ENCODE assay signal across 8 cellular contexts in the genomic region with DNA sequence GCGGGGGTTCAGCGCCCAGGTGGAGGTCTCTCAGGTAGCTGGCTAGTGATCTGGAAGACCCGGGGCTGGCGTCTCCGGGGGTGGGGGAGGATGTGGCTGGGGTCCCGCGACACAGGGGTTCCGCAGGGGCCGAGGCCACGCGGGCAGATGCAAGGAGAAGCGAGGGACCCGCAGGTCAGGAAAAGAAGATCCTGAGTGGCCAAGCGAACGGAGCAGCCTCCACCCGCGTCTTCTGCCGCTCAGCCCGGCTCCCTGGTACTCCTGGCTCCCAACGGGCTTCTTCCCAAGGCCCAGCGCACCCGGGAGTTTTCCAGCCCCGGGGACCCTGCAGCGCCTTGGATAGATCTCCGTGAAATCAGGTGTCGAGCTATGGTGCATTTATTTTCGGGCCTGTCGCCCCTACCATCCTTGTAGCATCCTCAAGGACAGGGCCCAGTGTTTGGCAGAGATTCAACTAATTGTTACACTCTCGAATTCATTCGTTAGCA. TPM values are rescaled to one million over a fixed set of nuclear protein-coding genes. Genes with fewer than 3 reads are reported as not detected.
A peak's percentile ranks its signal among the peaks of the same experiment; 100 is the strongest.
DNase-seq lines count a peak whose midpoint lies in the region; ATAC-seq lines count a peak whose summit lies in the region.

No MANE protein-coding gene starts in this region.

- H3K36me3 ChIP-seq in CD8-positive, alpha-beta memory T cell (ENCODE audit: insufficient read depth, low read length), result no peaks in the 10 kb centered on the region
- no peaks in the 10 kb centered on the region for H3K36me3 ChIP-seq in HUES6 (ENCODE audit: control insufficient read depth, insufficient read depth, low read length)
- no peaks in the 10 kb centered on the region for H3K36me3 ChIP-seq in iPS-18a (ENCODE audit: control insufficient read depth, low read depth, low read length)
- H3K36me3 ChIP-seq in skeletal muscle tissue (ENCODE audit: control insufficient read depth in 3 of 3, insufficient read depth in 3 of 3, low read length in 3 of 3), result no peaks in the 10 kb centered on the region

- H3K9me3 Mint-ChIP-seq in CD8-positive, alpha-beta memory T cell, result no peaks in the 10 kb centered on the region
- no peaks in the 10 kb centered on the region for H3K9me3 Mint-ChIP-seq in activated T-helper 17 cell treated with anti-CD3 and anti-CD28 coated beads, Interleukin-2, amount 50 U/mL, for 72 hours

- H3K4me1 ChIP-seq in CD8-positive, alpha-beta memory T cell (ENCODE audit: insufficient read depth, low read length), result peaks cover 28% of the 10 kb centered on the region
- H3K4me1 ChIP-seq in HUES6 (ENCODE audit: control insufficient read depth, insufficient read depth, low read length) (peaks cover 33% of the 10 kb centered on the region), iPS-18a (ENCODE audit: control insufficient read depth, low read depth, low read length) (peaks cover 37% of the 10 kb centered on the region), skeletal muscle tissue (ENCODE audit: control insufficient read depth in 3 of 3, insufficient read depth in 3 of 3, low read length in 3 of 3) (peaks cover 16 to 27% (median 19%) of the 10 kb centered on the region in 3 donors)

- H3K9ac ChIP-seq in HUES6 (ENCODE audit: low read length), result peak overlapping the region; percentile 74
- H3K9ac ChIP-seq in iPS-18a (ENCODE audit: low read length), result peak overlapping the region; percentile 60
- peak overlapping the region in 2 of 3 donors; percentile 65 for H3K9ac ChIP-seq in skeletal muscle tissue (ENCODE audit: low read depth in 1 of 3, low read length in 3 of 3)

- H3K27ac ChIP-seq in CD8-positive, alpha-beta memory T cell (ENCODE audit: low read depth, low read length), result no peak overlapping the region
- H3K27ac ChIP-seq in HUES6 (ENCODE audit: low read depth, low read length) (0 out of 2 replicates have a peak overlapping the region, but pooled peaks have one; percentile 23), iPS-18a (ENCODE audit: low read length) (no peak overlapping the region), skeletal muscle tissue (ENCODE audit: low read depth, low read length) (no peak overlapping the region)

- H3K27me3 Mint-ChIP-seq in CD8-positive, alpha-beta memory T cell, result peaks cover 0 to 1% of the 10 kb centered on the region in 2 donors
- no peaks in the 10 kb centered on the region for H3K27me3 Mint-ChIP-seq in activated T-helper 17 cell treated with anti-CD3 and anti-CD28 coated beads, Interleukin-2, amount 50 U/mL, for 72 hours

- POLR2A ChIA-PET in CD8-positive, alpha-beta memory T cell (lab: Charles Lee), result interaction anchor here (1.0 to 2.9 kb wide), 2 partner anchors 38 to 74 kb away, joined by 3 to 40 read pairs; no protein-coding TSS in a partner anchor

- no peaks in the 10 kb centered on the region for H3K9me3 ChIP-seq in CD8-positive, alpha-beta memory T cell (ENCODE audit: low read length)
- H3K9me3 ChIP-seq in HUES6 (ENCODE audit: control insufficient read depth, insufficient read depth, low read depth, low read length) (no peaks in the 10 kb centered on the region), iPS-18a (ENCODE audit: control insufficient read depth, low read depth, low read length) (no peaks in the 10 kb centered on the region), skeletal muscle tissue (ENCODE audit: control insufficient read depth in 3 of 3, low read length in 3 of 3) (no peaks in the 10 kb centered on the region)

- H3K4me3 Mint-ChIP-seq in CD8-positive, alpha-beta memory T cell, result peak overlapping the region; percentile 75 to 96 (median 89)
- H3K4me3 Mint-ChIP-seq in activated T-helper 17 cell treated with anti-CD3 and anti-CD28 coated beads, Interleukin-2, amount 50 U/mL, for 72 hours, result peak overlapping the region; percentile 78

- peak overlapping the region in 7 of 8 donors; percentile 19 to 76 (median 57) for H3K27ac Mint-ChIP-seq in CD8-positive, alpha-beta memory T cell
- no peak overlapping the region for H3K27ac Mint-ChIP-seq in activated T-helper 17 cell treated with anti-CD3 and anti-CD28 coated beads, Interleukin-2, amount 50 U/mL, for 72 hours

- no peaks in the 10 kb centered on the region for H3K27me3 ChIP-seq in CD8-positive, alpha-beta memory T cell (ENCODE audit: insufficient read depth, low read length, poor library complexity, severe bottlenecking)
- H3K27me3 ChIP-seq in HUES6 (ENCODE audit: control insufficient read depth, insufficient read depth, low read length), result no peaks in the 10 kb centered on the region
- H3K27me3 ChIP-seq in iPS-18a (ENCODE audit: control insufficient read depth, insufficient read depth, low read length), result no peaks in the 10 kb centered on the region
- H3K27me3 ChIP-seq in skeletal muscle tissue (ENCODE audit: control insufficient read depth in 3 of 3, insufficient read depth in 3 of 3, low read length in 3 of 3), result no peaks in the 10 kb centered on the region

- peaks cover 0 to 8% (median 2%) of the 10 kb centered on the region in 3 donors for H3K36me3 Mint-ChIP-seq in CD8-positive, alpha-beta memory T cell
- no peaks in the 10 kb centered on the region for H3K36me3 Mint-ChIP-seq in activated T-helper 17 cell treated with anti-CD3 and anti-CD28 coated beads, Interleukin-2, amount 50 U/mL, for 72 hours (ENCODE audit: low read depth)

- peaks cover 41 to 47% (median 46%) of the 10 kb centered on the region in 3 donors for H3K4me1 Mint-ChIP-seq in CD8-positive, alpha-beta memory T cell
- peaks cover 26% of the 10 kb centered on the region for H3K4me1 Mint-ChIP-seq in activated T-helper 17 cell treated with anti-CD3 and anti-CD28 coated beads, Interleukin-2, amount 50 U/mL, for 72 hours

- CTCF ChIA-PET in CD8-positive, alpha-beta memory T cell (lab: Charles Lee), result interaction anchor here (2.2 kb wide), 1 partner anchor 74 kb away, joined by 9 read pairs; no protein-coding TSS in a partner anchor

- no peak for DNase-seq in CD8-positive, alpha-beta memory T cell
- DNase-seq in NK-92 treated with Interleukin-12 subunit alpha and Interleukin-12 subunit beta, amount 100 ng/mL, for 24 hours (lab: John Stamatoyannopoulos, UW), result no peak
- no peak for DNase-seq in epidermal melanocyte (ENCODE audit: insufficient read length, low spot score)

- H3K4me3 ChIP-seq in CD8-positive, alpha-beta memory T cell (ENCODE audit: low read length), result peak overlapping the region; percentile 53
- H3K4me3 ChIP-seq in HUES6 (ENCODE audit: low read depth, low read length) (peak overlapping the region; percentile 91), iPS-18a (ENCODE audit: low read length) (peak overlapping the region; percentile 72), skeletal muscle tissue (ENCODE audit: low read length in 3 of 3) (peak overlapping the region; percentile 60 to 71 (median 69))

- ATAC-seq in activated T-helper 17 cell treated with anti-CD3 and anti-CD28 coated beads, Interleukin-2, amount 50 U/mL, for 72 hours (replicated peaks), result no peak
- ATAC-seq in HG02938 (IDR thresholded peaks at IDR 0.05; ENCODE audit: unreplicated experiment), result no peak

RNA-seq across cellular contexts. Expression of gene CHD6, which starts 0.7 kb away (rescaled TPM):
- 10 to 100 TPM; 24.6 to 25.3 TPM for total RNA-seq in CD8-positive, alpha-beta memory T cell
- polyA plus RNA-seq in CD8-positive, alpha-beta memory T cell, result 59.5 TPM
- total RNA-seq in activated T-helper 17 cell treated with anti-CD3 and anti-CD28 coated beads, Interleukin-2, amount 50 U/mL, for 72 hours, result 10 to 100 TPM; 16.5 to 21.4 TPM
- total RNA-seq in skeletal muscle tissue, result 45.9 TPM
